ENCODE assay signal across 1 cellular context in the genomic region with DNA sequence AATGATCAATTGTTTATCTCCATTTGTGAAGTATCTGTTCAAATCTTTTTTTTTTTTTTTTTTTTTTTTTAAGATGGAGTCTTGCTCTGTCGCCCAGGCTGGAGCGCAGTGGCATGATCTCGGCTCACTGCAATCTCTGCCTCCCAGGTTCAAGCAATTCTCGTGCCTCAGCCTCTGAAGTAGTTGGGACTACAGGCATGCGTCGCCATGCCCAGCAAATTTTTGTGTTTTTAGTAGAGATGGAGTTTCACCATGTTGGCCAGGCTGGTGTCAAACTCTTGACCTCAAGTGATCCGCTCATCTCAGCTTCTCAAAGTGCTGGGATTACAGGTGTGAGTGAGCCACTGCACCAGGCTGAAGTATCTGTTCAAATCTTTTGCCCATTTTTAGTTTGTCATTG. TPM values are rescaled to one million over a fixed set of nuclear protein-coding genes. Genes with fewer than 3 reads are reported as not detected.
DNase-seq lines count a peak whose midpoint lies in the region.
"Not testable (repeated sequence)": the region's sequence is repeated elsewhere in the genome, so short reads cannot be mapped to it uniquely, and the experiment has no call there.

No MANE protein-coding gene starts in this region.

- H3K4me2 ChIP-seq in trophoblast cell (ENCODE audit: low read length): not testable (repeated sequence)

- H3K23ac ChIP-seq in trophoblast cell (ENCODE audit: low read length): not testable (repeated sequence)

- not testable (repeated sequence) for H2AFZ ChIP-seq in trophoblast cell (ENCODE audit: insufficient read depth, low read length, poor library complexity)

- H4K91ac ChIP-seq in trophoblast cell (ENCODE audit: low read depth, low read length): not testable (repeated sequence)

- no CpG with 5 or more reads among the region's 7 CpGs for WGBS in trophoblast cell (ENCODE audit: extremely low coverage, insufficient coverage, insufficient read length)

- H3K9me3 ChIP-seq in trophoblast cell (ENCODE audit: insufficient read depth, low read depth, low read length): not testable (repeated sequence)

- DNase-seq in trophoblast cell: peak; percentile 50 to 58

- not testable (repeated sequence) for H2BK5ac ChIP-seq in trophoblast cell (ENCODE audit: low read depth, low read length, poor library complexity)

- not testable (repeated sequence) for H3K27me3 ChIP-seq in trophoblast cell (ENCODE audit: insufficient read depth, low read length)

- not testable (repeated sequence) for H3K79me2 ChIP-seq in trophoblast cell (ENCODE audit: control insufficient read depth, insufficient read depth, low read length, poor library complexity)

- not testable (repeated sequence) for H4K12ac ChIP-seq in trophoblast cell (ENCODE audit: low read depth, low read length)

- H3K79me1 ChIP-seq in trophoblast cell (ENCODE audit: low read length): not testable (repeated sequence)

- not testable (repeated sequence) for H3K36me3 ChIP-seq in trophoblast cell (ENCODE audit: control insufficient read depth in 1 of 2, insufficient read depth in 2 of 2, low read length in 2 of 2)

- H3K9ac ChIP-seq in trophoblast cell (ENCODE audit: low read length): not testable (repeated sequence)

- not testable (repeated sequence) for H3K27ac ChIP-seq in trophoblast cell (ENCODE audit: low read depth, low read length)

- H3K4me3 ChIP-seq in trophoblast cell (ENCODE audit: low read depth, low read length): not testable (repeated sequence)

- H3K14ac ChIP-seq in trophoblast cell (ENCODE audit: low read length): not testable (repeated sequence)

- H3K4me1 ChIP-seq in trophoblast cell (ENCODE audit: control insufficient read depth in 1 of 2, insufficient read depth in 2 of 2, low read length in 2 of 2): not testable (repeated sequence)

- H2AK5ac ChIP-seq in trophoblast cell (ENCODE audit: low read length): not testable (repeated sequence)

- H2BK12ac ChIP-seq in trophoblast cell (ENCODE audit: low read length): not testable (repeated sequence)

- not testable (repeated sequence) for H3K4ac ChIP-seq in trophoblast cell (ENCODE audit: low read depth, low read length)

- H4K8ac ChIP-seq in trophoblast cell (ENCODE audit: low read depth, low read length): not testable (repeated sequence)

- not testable (repeated sequence) for H3K18ac ChIP-seq in trophoblast cell (ENCODE audit: low read length)

- not testable (repeated sequence) for H2BK120ac ChIP-seq in trophoblast cell (ENCODE audit: insufficient read depth, low read length, poor library complexity)

RNA-seq across cellular contexts. Expression of a gene that starts 16.1 kb away (rescaled TPM):
- polyA plus RNA-seq in trophoblast cell (2013): 47.9 and 48.9 TPM in 2 replicates

RNA-seq across cellular contexts. Expression of a gene that starts 21.1 kb away (rescaled TPM):
- 27.9 and 28.4 TPM in 2 replicates for polyA plus RNA-seq in trophoblast cell (2013)
